17 cellular contexts compared by ENCODE assay signal in genomic region chr11:44847316-44847715, GRCh38.
DNase-seq lines count a peak whose midpoint lies in the region; ATAC-seq and TF ChIP-seq lines count a peak whose summit lies in the region.
"Had no signal": no experiment of that assay in that cellular context is flagged by ENCODE, and none has a peak within 500 bp of the region (broad histone marks: within the 10 kb centered on the region; RNA-seq: fewer than 3 reads in every experiment).

No MANE protein-coding gene starts in this region.

- no peak overlapping the region for H2BK15ac ChIP-seq in neuronal stem cell (ENCODE audit: low read length)

- H3K27me3 ChIP-seq in neuronal stem cell (ENCODE audit: control insufficient read depth in 3 of 3, insufficient read depth in 3 of 3, low read depth in 1 of 3, low read length in 3 of 3) = no peaks in the 10 kb centered on the region

- no peak overlapping the region for H3K4me2 ChIP-seq in neuronal stem cell (ENCODE audit: insufficient read depth, low read length, poor library complexity, severe bottlenecking)

- CTCF ChIA-PET in HEK293 (lab: Yijun Ruan, JAX) = interaction anchor here (0.6 to 1.1 kb wide), 3 partner anchors 47 to 1096 kb away, joined by 3 read pairs; no protein-coding TSS in a partner anchor
- CTCF ChIA-PET in WTC11 (lab: Charles Lee) = interaction anchor here (1.8 to 2.1 kb wide), 2 partner anchors 23 to 64 kb away, joined by 7 to 9 read pairs; no protein-coding TSS in a partner anchor

- H3K14ac ChIP-seq in neuronal stem cell (ENCODE audit: low read length) = no peak overlapping the region

- ATAC-seq in WTC11 (no peak), GM18517 (IDR thresholded peaks at IDR 0.05; ENCODE audit: unreplicated experiment) (no peak)
- ATAC-seq: HCT116 had no signal

- no peak overlapping the region for H3K23ac ChIP-seq in neuronal stem cell (ENCODE audit: low read depth, low read length, poor library complexity)

- no peak overlapping the region for H4K8ac ChIP-seq in neuronal stem cell (ENCODE audit: low read depth, low read length)

- H3K9ac ChIP-seq in neuronal stem cell (ENCODE audit: low read depth, low read length, poor library complexity) = no peak overlapping the region
- H3K9ac ChIP-seq: GM23248 had no signal

- H2BK12ac ChIP-seq in neuronal stem cell (ENCODE audit: low read length) = no peak overlapping the region

- POLR2A ChIA-PET in HEK293 (lab: Yijun Ruan, JAX) (no interaction called here), WTC11 (lab: Charles Lee) (no interaction called here)

- TF ChIP-seq CTCF in HEK293 (tag by site-specific recombination; IDR thresholded peaks at IDR 0.05) (no peak), WTC11 (IDR thresholded peaks at IDR 0.05) (no peak), endothelial cell (IDR thresholded peaks at IDR 0.05; ENCODE audit: unreplicated experiment) (no peak)

- H2BK120ac ChIP-seq in neuronal stem cell (ENCODE audit: low read depth, low read length) = no peak overlapping the region

- peaks cover 4% of the 10 kb centered on the region for H3K79me1 ChIP-seq in neuronal stem cell (ENCODE audit: low read depth, low read length)

- H3K27ac Mint-ChIP-seq in WTC11 (no peak overlapping the region), endothelial cell (ENCODE audit: unreplicated experiment) (no peak overlapping the region)
- H3K27ac Mint-ChIP-seq: HFFc6 had no signal

- H3K27ac ChIP-seq in HEK293 (ENCODE audit: extremely low read depth, low read depth, low read length) = no peak overlapping the region
- H3K27ac ChIP-seq in neuronal stem cell (replicated peaks; ENCODE audit: low read length) = peak overlapping the region; percentile 94
- H3K27ac ChIP-seq: GM23248 had no signal

- H3K9me3 Mint-ChIP-seq in WTC11 (peaks cover 27% of the 10 kb centered on the region), endothelial cell (ENCODE audit: unreplicated experiment) (no peaks in the 10 kb centered on the region)

- H3K27me3 Mint-ChIP-seq in WTC11 (ENCODE audit: low read depth) (0 out of 2 replicates have a peak, but pooled peaks cover 2% of the 10 kb centered on the region), endothelial cell (ENCODE audit: unreplicated experiment) (peaks cover 31% of the 10 kb centered on the region)
- H3K27me3 Mint-ChIP-seq: CD4-positive, alpha-beta memory T cell had no signal

- H3K4ac ChIP-seq in neuronal stem cell (ENCODE audit: low read length) = no peak overlapping the region

- peaks cover 46% of the 10 kb centered on the region for H3K4me1 Mint-ChIP-seq in WTC11
- peaks cover 57% of the 10 kb centered on the region for H3K4me1 Mint-ChIP-seq in endothelial cell (ENCODE audit: unreplicated experiment)

- no peak overlapping the region for H4K91ac ChIP-seq in neuronal stem cell (ENCODE audit: low read depth, low read length, poor library complexity)

- H3K4me3 ChIP-seq in HEK293 (ENCODE audit: low read depth, low read length) (no peak overlapping the region), neuronal stem cell (ENCODE audit: low read length in 2 of 2) (no peak overlapping the region)
- H3K4me3 ChIP-seq: GM23248 had no signal

- H3K9me3 ChIP-seq in HEK293 (ENCODE audit: control insufficient read depth, insufficient read depth, low read depth, low read length) (no peaks in the 10 kb centered on the region), neuronal stem cell (replicated peaks in 1 of 2; ENCODE audit: control insufficient read depth in 2 of 2, insufficient read depth in 1 of 2, low read depth in 1 of 2, low read length in 2 of 2) (peaks cover 12 to 14% of the 10 kb centered on the region in 2 donors)

- H3K4me1 ChIP-seq in HEK293 (ENCODE audit: control insufficient read depth, insufficient read depth, low read length) = no peaks in the 10 kb centered on the region
- peaks cover 14 to 23% of the 10 kb centered on the region in 2 donors for H3K4me1 ChIP-seq in neuronal stem cell (ENCODE audit: control insufficient read depth in 2 of 2, insufficient read depth in 1 of 2, low read depth in 1 of 2, low read length in 2 of 2)

- DNase-seq in WTC11 (ENCODE audit: low spot score) (no peak), endothelial cell (ENCODE audit: low spot score) (no peak), neuronal stem cell (ENCODE audit: low spot score) (no peak), NCI-H1092 (lab: John Stamatoyannopoulos, UW) (no peak)
- DNase-seq: C1 segment of cervical spinal cord; Calu3; CD4-positive, alpha-beta memory T cell; COR-L47; DMS53; DMS79 treated with DMSO at 0.1 percent for 48 hours; GF-D8; GM23248; H9; HFFc6 had no signal

- H3K4me3 Mint-ChIP-seq in WTC11 (no peak overlapping the region), endothelial cell (ENCODE audit: unreplicated experiment) (peak overlapping the region; percentile 19)
- H3K4me3 Mint-ChIP-seq: H9, HFFc6 had no signal

- H3K36me3 ChIP-seq in HEK293 (ENCODE audit: control insufficient read depth in 2 of 2, insufficient read depth in 1 of 2, low read length in 2 of 2) = no peaks in the 10 kb centered on the region
- H3K36me3 ChIP-seq in neuronal stem cell (replicated peaks in 1 of 2; ENCODE audit: control insufficient read depth in 2 of 2, insufficient read depth in 2 of 2, low read length in 2 of 2) = peaks cover 7 to 15% of the 10 kb centered on the region in 2 donors

- no peak overlapping the region for H2AFZ ChIP-seq in neuronal stem cell (ENCODE audit: low read length)
- H2AFZ ChIP-seq: GM23248 had no signal

- peaks cover 24% of the 10 kb centered on the region for H3K36me3 Mint-ChIP-seq in WTC11
- H3K36me3 Mint-ChIP-seq in endothelial cell (ENCODE audit: low read depth, unreplicated experiment) = peaks cover 67% of the 10 kb centered on the region

- no peak overlapping the region for H2BK5ac ChIP-seq in neuronal stem cell (ENCODE audit: low read length)

- H2AK5ac ChIP-seq in neuronal stem cell (ENCODE audit: low read depth, low read length) = no peak overlapping the region

- H3K18ac ChIP-seq in neuronal stem cell (ENCODE audit: low read length) = no peak overlapping the region

TF ChIP-seq in HEK293, 187 proteins besides CTCF, POLR2A, EP300 and RAD21:
- peak; percentile 95 for TF ChIP-seq ZNF146 (tag by site-specific recombination; IDR thresholded peaks at IDR 0.05)
- no peak for TF ChIP-seq ZNF473 (tag by site-specific recombination; IDR thresholded peaks at IDR 0.05)
- no peak for TF ChIP-seq ELK4 (IDR thresholded peaks at IDR 0.05; ENCODE audit: borderline replicate concordance, low read depth, low read length)
TF ChIP-seq in HEK293: peak in this region for 1.

TF ChIP-seq in WTC11, 78 proteins besides CTCF, POLR2A, EP300 and RAD21:
- TF ChIP-seq GTF2I (CRISPR knock-in tag; conservative IDR thresholded peaks at IDR 0.05) (peak; percentile 87), TP53 (CRISPR knock-in tag; IDR thresholded peaks at IDR 0.05) (no peak), FOXP1 (CRISPR knock-in tag; IDR thresholded peaks at IDR 0.05; ENCODE audit: borderline replicate concordance) (no peak), ETV6 (CRISPR knock-in tag; IDR thresholded peaks at IDR 0.05) (no peak), ZNF396 (CRISPR knock-in tag; IDR thresholded peaks at IDR 0.05; ENCODE audit: borderline replicate concordance) (no peak), ZNF425 (CRISPR knock-in tag; conservative IDR thresholded peaks at IDR 0.05) (no peak), ZNF416 (CRISPR knock-in tag; IDR thresholded peaks at IDR 0.05) (no peak), MXD4 (CRISPR knock-in tag; IDR thresholded peaks at IDR 0.05; ENCODE audit: borderline replicate concordance) (no peak), ZNF138 (CRISPR knock-in tag; conservative IDR thresholded peaks at IDR 0.05) (no peak)
